In genomic region chr19:35846038-35846668, GRCh38 we compare ENCODE assay signal across 10 cellular contexts. TPM values are rescaled to one million over a fixed set of nuclear protein-coding genes. Genes with fewer than 3 reads are reported as not detected.
DNase-seq lines count a peak whose midpoint lies in the region; ATAC-seq and TF ChIP-seq lines count a peak whose summit lies in the region.
"Had no signal": no experiment of that assay in that cellular context is flagged by ENCODE, and none has a peak within 500 bp of the region (broad histone marks: within the 10 kb centered on the region; RNA-seq: fewer than 3 reads in every experiment).

No MANE protein-coding gene starts in this region.

- H3K9me3 ChIP-seq in iPS-20b (ENCODE audit: insufficient read depth, low read depth, low read length): no peaks in the 10 kb centered on the region

- H3K4me1 Mint-ChIP-seq in stimulated activated naive CD8-positive, alpha-beta T cell treated with anti-CD3 and anti-CD28 coated beads, Interleukin-15, Interleukin-2, amounts not matched to agents 100 ng/mL and 50 ng/mL, for 24 hours (ENCODE audit: low read depth): peaks cover 16% of the 10 kb centered on the region
- H3K4me1 Mint-ChIP-seq in activated B cell treated with CpG ODN at 0.5 μM for 24 hours: peaks cover 16% of the 10 kb centered on the region
- H3K4me1 Mint-ChIP-seq in chondrocyte (ENCODE audit: low read depth): peaks cover 10% of the 10 kb centered on the region

- CTCF ChIA-PET in activated B cell treated with CpG ODN at 0.5 μM for 24 hours (lab: Charles Lee): no interaction called here

- no peak overlapping the region for H3K27ac ChIP-seq in iPS-20b (ENCODE audit: low read length)

- H3K9me3 Mint-ChIP-seq in stimulated activated naive CD8-positive, alpha-beta T cell treated with anti-CD3 and anti-CD28 coated beads, Interleukin-15, Interleukin-2, amounts not matched to agents 100 ng/mL and 50 ng/mL, for 24 hours: no peaks in the 10 kb centered on the region
- H3K9me3 Mint-ChIP-seq in activated B cell treated with CpG ODN at 0.5 μM for 24 hours (no peaks in the 10 kb centered on the region), chondrocyte (ENCODE audit: low read depth) (peaks cover 5% of the 10 kb centered on the region)

- TF ChIP-seq CTCF in activated B cell treated with CpG ODN at 0.5 μM for 24 hours (IDR thresholded peaks at IDR 0.05) (no peak), chondrocyte (IDR thresholded peaks at IDR 0.05) (no peak)

- intact Hi-C loops in activated B cell treated with CpG ODN at 0.5 μM for 24 hours (cut with micrococcal nuclease): no loop called here

- H3K27ac Mint-ChIP-seq in stimulated activated naive CD8-positive, alpha-beta T cell treated with anti-CD3 and anti-CD28 coated beads, Interleukin-15, Interleukin-2, amounts not matched to agents 100 ng/mL and 50 ng/mL, for 24 hours: no peak overlapping the region
- no peak overlapping the region for H3K27ac Mint-ChIP-seq in activated B cell treated with CpG ODN at 0.5 μM for 24 hours
- H3K27ac Mint-ChIP-seq in chondrocyte (ENCODE audit: unreplicated experiment): no peak overlapping the region

- POLR2A ChIA-PET in activated B cell treated with CpG ODN at 0.5 μM for 24 hours (lab: Charles Lee): no interaction called here

- H3K36me3 ChIP-seq in iPS-20b (ENCODE audit: insufficient read depth, low read depth, low read length): no peaks in the 10 kb centered on the region

- peak overlapping the region; percentile 64 for H3K4me3 ChIP-seq in iPS-20b (ENCODE audit: low read length)

- no peak overlapping the region for H3K9ac ChIP-seq in iPS-20b (ENCODE audit: low read depth, low read length)

- peaks cover 43% of the 10 kb centered on the region for H3K27me3 Mint-ChIP-seq in stimulated activated naive CD8-positive, alpha-beta T cell treated with anti-CD3 and anti-CD28 coated beads, Interleukin-15, Interleukin-2, amounts not matched to agents 100 ng/mL and 50 ng/mL, for 24 hours
- H3K27me3 Mint-ChIP-seq in activated B cell treated with CpG ODN at 0.5 μM for 24 hours: peaks cover 57% of the 10 kb centered on the region
- peaks cover 66% of the 10 kb centered on the region for H3K27me3 Mint-ChIP-seq in chondrocyte (ENCODE audit: low read depth)

- peak overlapping the region; percentile 30 for H3K4me3 Mint-ChIP-seq in stimulated activated naive CD8-positive, alpha-beta T cell treated with anti-CD3 and anti-CD28 coated beads, Interleukin-15, Interleukin-2, amounts not matched to agents 100 ng/mL and 50 ng/mL, for 24 hours
- H3K4me3 Mint-ChIP-seq in activated B cell treated with CpG ODN at 0.5 μM for 24 hours (peak overlapping the region; percentile 29), chondrocyte (ENCODE audit: unreplicated experiment) (no peak overlapping the region)

- peaks cover 4% of the 10 kb centered on the region for H3K36me3 Mint-ChIP-seq in stimulated activated naive CD8-positive, alpha-beta T cell treated with anti-CD3 and anti-CD28 coated beads, Interleukin-15, Interleukin-2, amounts not matched to agents 100 ng/mL and 50 ng/mL, for 24 hours (ENCODE audit: low read depth)
- no peaks in the 10 kb centered on the region for H3K36me3 Mint-ChIP-seq in activated B cell treated with CpG ODN at 0.5 μM for 24 hours (ENCODE audit: low read depth)
- peaks cover 6% of the 10 kb centered on the region for H3K36me3 Mint-ChIP-seq in chondrocyte (ENCODE audit: low read depth)

- no peak for DNase-seq in stimulated activated naive CD8-positive, alpha-beta T cell treated with anti-CD3 and anti-CD28 coated beads, Interleukin-15, Interleukin-2, amounts not matched to agents 100 U/mL and 50 U/mL, for 24 hours
- DNase-seq in activated B cell treated with CpG ODN at 0.5 μM for 24 hours (no peak), chondrocyte (ENCODE audit: low spot score) (no peak)
- DNase-seq in stimulated activated CD4-positive, alpha-beta T cell treated with anti-CD3 and anti-CD28 coated beads, Interleukin-2, amount 100 ng/mL, for 24 hours: no peak
- DNase-seq: amniotic stem cell, DND-41 had no signal

- peaks cover 3% of the 10 kb centered on the region; the same call in 1 of the 2 replicates for H3K4me1 ChIP-seq in iPS-20b (ENCODE audit: insufficient read depth, low read length)

- peaks cover 90% of the 10 kb centered on the region for H3K27me3 ChIP-seq in iPS-20b (ENCODE audit: insufficient read depth, low read length)

- no peak for ATAC-seq in stimulated activated naive CD8-positive, alpha-beta T cell treated with anti-CD3 and anti-CD28 coated beads, Interleukin-15, Interleukin-2, amounts not matched to agents 100 U/mL and 50 U/mL, for 24 hours
- no peak for ATAC-seq in activated B cell treated with CpG ODN at 0.5 μM for 24 hours (ENCODE audit: low read depth)
- no peak for ATAC-seq in GM21528 (IDR thresholded peaks at IDR 0.05; ENCODE audit: low FRiP score, unreplicated experiment)
- no peak for ATAC-seq in HG03280 (IDR thresholded peaks at IDR 0.05; ENCODE audit: unreplicated experiment)

RNA-seq across cellular contexts. Expression of gene NPHS1, which starts 6.2 kb away (rescaled TPM):
- total RNA-seq in activated B cell treated with CpG ODN at 0.5 μM for 24 hours (0.18 TPM in 1 of 2 replicates, not detected in the other), chondrocyte (not detected in 3 replicates)

RNA-seq across cellular contexts. Expression of gene KIRREL2, which starts 10.6 kb away (rescaled TPM):
- not detected in 2 replicates for total RNA-seq in activated B cell treated with CpG ODN at 0.5 μM for 24 hours
- total RNA-seq in chondrocyte: 0.22 TPM in 1 of 3 replicates, not detected in the others

RNA-seq across cellular contexts. Expression of gene APLP1, which starts 22.2 kb away (rescaled TPM):
- not detected in 2 replicates for total RNA-seq in activated B cell treated with CpG ODN at 0.5 μM for 24 hours
- 31.7 to 76.4 TPM (median 66.8 TPM) in 3 replicates for total RNA-seq in chondrocyte

RNA-seq across cellular contexts. Expression of gene PRODH2, which starts 33.5 kb away (rescaled TPM):
- not detected in 2 replicates for total RNA-seq in activated B cell treated with CpG ODN at 0.5 μM for 24 hours
- total RNA-seq in chondrocyte: not detected in 3 replicates

RNA-seq across cellular contexts. Expression of gene NFKBID, which starts 54.2 kb away (rescaled TPM):
- total RNA-seq in activated B cell treated with CpG ODN at 0.5 μM for 24 hours: 120 and 143 TPM in 2 replicates
- 4.4 to 5.0 TPM (median 4.4 TPM) in 3 replicates for total RNA-seq in chondrocyte

Comparison
In these comparisons a context has a peak if more than half of its experiments do, and no peak if none do; other contexts are left out.
1. RNA of gene APLP1, which starts 22.2 kb away (total RNA-seq): 31.7 to 76.4 TPM in chondrocyte; not detected in activated B cell treated with CpG ODN at 0.5 μM for 24 hours; every median in the first group is over 10 times any median in the second.